In the genomic region with DNA sequence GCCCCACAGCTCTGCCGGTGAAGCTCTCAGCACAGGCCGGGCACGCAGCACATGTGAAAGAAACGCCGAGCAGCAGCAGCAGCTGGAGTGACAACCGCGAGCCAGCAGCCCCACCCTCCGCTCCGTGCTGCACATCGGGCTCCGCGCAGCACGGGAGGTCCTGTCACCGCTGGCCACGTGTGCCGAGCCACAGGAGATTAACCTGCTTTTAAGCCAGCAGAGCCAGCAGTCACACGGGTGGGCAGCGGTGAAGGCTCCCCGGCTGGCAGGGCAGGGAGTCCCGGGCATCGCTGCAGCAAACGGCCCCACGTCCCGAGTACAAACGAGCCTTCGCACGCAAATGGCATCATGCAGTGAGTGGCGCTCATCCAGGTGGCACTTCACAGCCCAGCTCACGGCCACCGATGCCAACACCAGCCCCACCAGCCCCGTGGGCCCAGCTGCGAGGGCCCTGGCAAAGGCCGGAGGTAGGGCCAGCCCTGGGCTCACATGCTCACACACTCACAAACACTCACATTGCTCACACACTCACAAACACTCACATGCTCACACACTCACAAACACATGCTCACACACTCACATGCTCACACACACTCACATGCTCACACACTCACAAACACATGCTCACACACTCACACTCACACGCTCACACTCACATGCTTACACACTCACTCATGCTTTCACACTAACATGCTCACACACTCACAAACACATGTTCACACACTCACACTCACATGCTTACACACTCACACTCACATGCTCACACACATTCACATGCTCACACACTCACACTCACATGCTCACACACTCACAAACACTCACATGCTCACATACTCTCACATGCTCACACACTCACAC, we compare ENCODE assay signal across 1 cellular context.
TF ChIP-seq lines count a peak whose summit lies in the region.

No MANE protein-coding gene starts in this region.

TF ChIP-seq in endothelial cell of umbilical vein, 7 proteins besides CTCF, POLR2A, EP300 and RAD21:
- TF ChIP-seq GATA2 (IDR thresholded peaks at IDR 0.05; ENCODE audit: insufficient read depth, insufficient read length, low read depth, low read length) (no peak), JUN (IDR thresholded peaks at IDR 0.05; ENCODE audit: borderline replicate concordance, insufficient read depth, insufficient read length, low read depth) (no peak)
- TF ChIP-seq, protein P1, sequence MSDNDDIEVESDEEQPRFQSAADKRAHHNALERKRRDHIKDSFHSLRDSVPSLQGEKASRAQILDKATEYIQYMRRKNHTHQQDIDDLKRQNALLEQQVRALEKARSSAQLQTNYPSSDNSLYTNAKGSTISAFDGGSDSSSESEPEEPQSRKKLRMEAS (IDR thresholded peaks at IDR 0.05; ENCODE audit: insufficient read depth, insufficient read length) = peak; percentile 52
